22 cellular contexts compared by ENCODE assay signal in the genomic region with DNA sequence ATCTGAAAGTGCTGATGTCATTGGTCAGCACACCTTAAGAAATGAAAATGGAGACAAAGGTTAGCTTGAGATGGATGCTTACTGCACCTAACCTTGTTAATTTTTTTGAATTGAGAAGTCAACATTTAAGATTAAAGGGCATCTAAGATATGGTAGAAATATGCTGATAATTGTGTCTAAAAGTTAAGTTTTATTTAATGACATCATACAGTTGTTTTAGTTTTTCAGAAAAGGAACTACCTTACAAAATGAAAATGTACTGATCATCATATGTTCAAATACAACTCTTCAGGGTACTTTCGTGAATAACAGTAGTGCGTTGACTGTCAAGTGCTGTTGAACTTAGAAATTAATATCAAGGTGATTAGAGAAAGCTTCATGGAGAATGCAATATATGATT. TPM values are rescaled to one million over a fixed set of nuclear protein-coding genes. Genes with fewer than 3 reads are reported as not detected.
A peak's percentile ranks its signal among the peaks of the same experiment; 100 is the strongest.
DNase-seq lines count a peak whose midpoint lies in the region; ATAC-seq and TF ChIP-seq lines count a peak whose summit lies in the region.
"Had no signal": no experiment of that assay in that cellular context is flagged by ENCODE, and none has a peak within 500 bp of the region (broad histone marks: within the 10 kb centered on the region; RNA-seq: fewer than 3 reads in every experiment).

No MANE protein-coding gene starts in this region.

- no peak for TF ChIP-seq CTCF in activated CD8-positive, alpha-beta T cell treated with anti-CD3 and anti-CD28 coated beads for 36 hours (IDR thresholded peaks at IDR 0.05)
- TF ChIP-seq CTCF in activated B cell treated with CpG ODN at 0.5 μM for 24 hours (IDR thresholded peaks at IDR 0.05): no peak

- H3K4me3 Mint-ChIP-seq in activated CD8-positive, alpha-beta T cell treated with anti-CD3 and anti-CD28 coated beads for 36 hours: no peak overlapping the region
- no peak overlapping the region for H3K4me3 Mint-ChIP-seq in activated CD8-positive, alpha-beta T cell treated with anti-CD3 and anti-CD28 coated beads, Interleukin-2, amount 10 ng/mL, durations not matched to agents 7 days and 5 days
- peak overlapping the region; percentile 13 for H3K4me3 Mint-ChIP-seq in activated B cell treated with CpG ODN at 0.5 μM for 24 hours
- H3K4me3 Mint-ChIP-seq: CD4-positive, alpha-beta T cell had no signal

- H3K27ac Mint-ChIP-seq in activated CD8-positive, alpha-beta T cell treated with anti-CD3 and anti-CD28 coated beads for 36 hours: peak overlapping the region; percentile 13
- H3K27ac Mint-ChIP-seq in activated CD8-positive, alpha-beta T cell treated with anti-CD3 and anti-CD28 coated beads, Interleukin-2, amount 10 ng/mL, durations not matched to agents 7 days and 5 days: no peak overlapping the region
- peak overlapping the region; percentile 42 for H3K27ac Mint-ChIP-seq in activated B cell treated with CpG ODN at 0.5 μM for 24 hours
- H3K27ac Mint-ChIP-seq: CD4-positive, alpha-beta T cell had no signal

- no peaks in the 10 kb centered on the region for H3K36me3 Mint-ChIP-seq in activated CD8-positive, alpha-beta T cell treated with anti-CD3 and anti-CD28 coated beads for 36 hours (ENCODE audit: low read depth)
- no peaks in the 10 kb centered on the region for H3K36me3 Mint-ChIP-seq in activated CD8-positive, alpha-beta T cell treated with anti-CD3 and anti-CD28 coated beads, Interleukin-2, amount 10 ng/mL, durations not matched to agents 7 days and 5 days (ENCODE audit: low read depth)
- H3K36me3 Mint-ChIP-seq in activated B cell treated with CpG ODN at 0.5 μM for 24 hours (ENCODE audit: low read depth): no peaks in the 10 kb centered on the region

- intact Hi-C loops in activated CD8-positive, alpha-beta T cell treated with anti-CD3 and anti-CD28 coated beads for 36 hours (cut with micrococcal nuclease): no loop called here
- intact Hi-C loops in activated B cell treated with CpG ODN at 0.5 μM for 24 hours (cut with micrococcal nuclease): no loop called here

- H3K27me3 Mint-ChIP-seq in activated CD8-positive, alpha-beta T cell treated with anti-CD3 and anti-CD28 coated beads for 36 hours: peaks cover 2% of the 10 kb centered on the region
- H3K27me3 Mint-ChIP-seq in activated CD8-positive, alpha-beta T cell treated with anti-CD3 and anti-CD28 coated beads, Interleukin-2, amount 10 ng/mL, durations not matched to agents 7 days and 5 days (ENCODE audit: low read depth): no peaks in the 10 kb centered on the region
- H3K27me3 Mint-ChIP-seq in activated B cell treated with CpG ODN at 0.5 μM for 24 hours: no peaks in the 10 kb centered on the region
- H3K27me3 Mint-ChIP-seq: CD4-positive, alpha-beta T cell had no signal

- H3K4me1 Mint-ChIP-seq in activated CD8-positive, alpha-beta T cell treated with anti-CD3 and anti-CD28 coated beads for 36 hours (ENCODE audit: low read depth): peaks cover 14% of the 10 kb centered on the region
- peaks cover 13% of the 10 kb centered on the region for H3K4me1 Mint-ChIP-seq in activated CD8-positive, alpha-beta T cell treated with anti-CD3 and anti-CD28 coated beads, Interleukin-2, amount 10 ng/mL, durations not matched to agents 7 days and 5 days (ENCODE audit: low read depth)
- H3K4me1 Mint-ChIP-seq in activated B cell treated with CpG ODN at 0.5 μM for 24 hours: peaks cover 17% of the 10 kb centered on the region

- ATAC-seq in activated CD8-positive, alpha-beta T cell treated with anti-CD3 and anti-CD28 coated beads for 36 hours: no peak
- ATAC-seq in activated CD8-positive, alpha-beta T cell treated with anti-CD3 and anti-CD28 coated beads, Interleukin-2, amount 10 ng/mL, durations not matched to agents 7 days and 5 days: no peak
- ATAC-seq in activated B cell treated with CpG ODN at 0.5 μM for 24 hours (ENCODE audit: low read depth) (no peak), HG03521 (IDR thresholded peaks at IDR 0.05; ENCODE audit: unreplicated experiment) (no peak)

- CTCF ChIA-PET in activated CD8-positive, alpha-beta T cell treated with anti-CD3 and anti-CD28 coated beads for 36 hours (lab: Charles Lee): interaction anchor here (1.4 to 3.1 kb wide), 2 partner anchors 183 to 185 kb away, joined by 4 to 12 read pairs; no protein-coding TSS in a partner anchor
- CTCF ChIA-PET in activated CD8-positive, alpha-beta T cell treated with anti-CD3 and anti-CD28 coated beads, Interleukin-2, amount 10 ng/mL, durations not matched to agents 7 days and 5 days (lab: Charles Lee): interaction anchor here (0.8 to 3.1 kb wide), 6 partner anchors 11 to 184 kb away, joined by 3 to 11 read pairs (median 4); no protein-coding TSS in a partner anchor
- CTCF ChIA-PET in activated B cell treated with CpG ODN at 0.5 μM for 24 hours (lab: Charles Lee): interaction anchor here (0.8 to 2.5 kb wide), 3 partner anchors 88 to 185 kb away, joined by 3 to 13 read pairs (median 3); no protein-coding TSS in a partner anchor

- DNase-seq in activated CD8-positive, alpha-beta T cell treated with anti-CD3 and anti-CD28 coated beads for 36 hours: no peak
- DNase-seq in activated CD8-positive, alpha-beta T cell treated with anti-CD3 and anti-CD28 coated beads, Interleukin-2, amount 10 ng/mL, durations not matched to agents 7 days and 5 days: no peak
- no peak for DNase-seq in activated B cell treated with CpG ODN at 0.5 μM for 24 hours
- DNase-seq in NCI-H2029 treated with DMSO at 0.1 percent for 48 hours (lab: John Stamatoyannopoulos, UW): no peak
- DNase-seq in HUDEP-2 (lab: John Stamatoyannopoulos, UW; ENCODE audit: unreplicated experiment in 76 of 76): no peak
- DNase-seq: 8988T; CD4-positive, alpha-beta T cell; DMS153; GDM1; NCI-H1436 treated with DMSO at 0.1 percent for 48 hours; NCI-H2081 treated with DMSO at 0.1 percent for 48 hours; NCI-H510A; NCI-H748 treated with DMSO at 0.1 percent for 48 hours; SHP77 treated with DMSO at 0.1 percent for 48 hours; SK-N-SH had no signal

- POLR2A ChIA-PET in activated CD8-positive, alpha-beta T cell treated with anti-CD3 and anti-CD28 coated beads for 36 hours (lab: Charles Lee): interaction anchor here (1.1 kb wide), 1 partner anchor 37 kb away, joined by 3 read pairs; no protein-coding TSS in a partner anchor
- POLR2A ChIA-PET in activated CD8-positive, alpha-beta T cell treated with anti-CD3 and anti-CD28 coated beads, Interleukin-2, amount 10 ng/mL, durations not matched to agents 7 days and 5 days (lab: Charles Lee): interaction anchor here (0.7 kb wide), 1 partner anchor 1076 kb away, joined by 3 read pairs; no protein-coding TSS in a partner anchor
- POLR2A ChIA-PET in activated B cell treated with CpG ODN at 0.5 μM for 24 hours (lab: Charles Lee): interaction anchor here (1.0 to 1.6 kb wide), 3 partner anchors 9 to 40 kb away, joined by 4 to 6 read pairs (median 6); a partner anchor contains a TSS

- H3K9me3 Mint-ChIP-seq in activated CD8-positive, alpha-beta T cell treated with anti-CD3 and anti-CD28 coated beads for 36 hours: no peaks in the 10 kb centered on the region
- no peaks in the 10 kb centered on the region for H3K9me3 Mint-ChIP-seq in activated CD8-positive, alpha-beta T cell treated with anti-CD3 and anti-CD28 coated beads, Interleukin-2, amount 10 ng/mL, durations not matched to agents 7 days and 5 days (ENCODE audit: insufficient read depth)
- no peaks in the 10 kb centered on the region for H3K9me3 Mint-ChIP-seq in activated B cell treated with CpG ODN at 0.5 μM for 24 hours
- H3K9me3 Mint-ChIP-seq: CD4-positive, alpha-beta T cell had no signal

RNA-seq across cellular contexts. Expression of gene SMCO3, which starts 2.5 kb away (rescaled TPM):
- total RNA-seq in activated CD8-positive, alpha-beta T cell treated with anti-CD3 and anti-CD28 coated beads for 36 hours: not detected
- not detected for total RNA-seq in activated CD8-positive, alpha-beta T cell treated with anti-CD3 and anti-CD28 coated beads, Interleukin-2, amount 10 ng/mL, durations not matched to agents 7 days and 5 days
- not detected in 2 replicates for total RNA-seq in activated B cell treated with CpG ODN at 0.5 μM for 24 hours
- total RNA-seq: Caco-2; CD4-positive, alpha-beta T cell; GM23248; LHCN-M2; OCI-LY7; RPMI7951 had no signal

RNA-seq across cellular contexts. Expression of gene C12orf60, which starts 8.0 kb away (rescaled TPM):
- total RNA-seq in activated CD8-positive, alpha-beta T cell treated with anti-CD3 and anti-CD28 coated beads for 36 hours: 1 to 10 TPM; 3.3 to 4.2 TPM
- total RNA-seq in activated CD8-positive, alpha-beta T cell treated with anti-CD3 and anti-CD28 coated beads, Interleukin-2, amount 10 ng/mL, durations not matched to agents 7 days and 5 days: 1 to 10 TPM; 1.4 to 1.5 TPM
- 0.64 and 0.69 TPM in 2 replicates for total RNA-seq in activated B cell treated with CpG ODN at 0.5 μM for 24 hours

RNA-seq across cellular contexts. Expression of gene WBP11, which starts 8.2 kb away (rescaled TPM):
- 100 to 1,000 TPM; 123 to 130 TPM for total RNA-seq in activated CD8-positive, alpha-beta T cell treated with anti-CD3 and anti-CD28 coated beads for 36 hours
- total RNA-seq in activated CD8-positive, alpha-beta T cell treated with anti-CD3 and anti-CD28 coated beads, Interleukin-2, amount 10 ng/mL, durations not matched to agents 7 days and 5 days: 10 to 100 TPM; 98.2 to 98.6 TPM
- 86.3 and 89.4 TPM in 2 replicates for total RNA-seq in activated B cell treated with CpG ODN at 0.5 μM for 24 hours

RNA-seq across cellular contexts. Expression of gene ART4, which starts 31.8 kb away (rescaled TPM):
- total RNA-seq in activated CD8-positive, alpha-beta T cell treated with anti-CD3 and anti-CD28 coated beads for 36 hours: not detected
- not detected for total RNA-seq in activated CD8-positive, alpha-beta T cell treated with anti-CD3 and anti-CD28 coated beads, Interleukin-2, amount 10 ng/mL, durations not matched to agents 7 days and 5 days
- not detected in 2 replicates for total RNA-seq in activated B cell treated with CpG ODN at 0.5 μM for 24 hours
- total RNA-seq: CD4-positive, alpha-beta T cell; Daoy; GM23248; LHCN-M2; OCI-LY7; RPMI7951 had no signal
